ENCODE assay signal across 8 cellular contexts in the genomic region with DNA sequence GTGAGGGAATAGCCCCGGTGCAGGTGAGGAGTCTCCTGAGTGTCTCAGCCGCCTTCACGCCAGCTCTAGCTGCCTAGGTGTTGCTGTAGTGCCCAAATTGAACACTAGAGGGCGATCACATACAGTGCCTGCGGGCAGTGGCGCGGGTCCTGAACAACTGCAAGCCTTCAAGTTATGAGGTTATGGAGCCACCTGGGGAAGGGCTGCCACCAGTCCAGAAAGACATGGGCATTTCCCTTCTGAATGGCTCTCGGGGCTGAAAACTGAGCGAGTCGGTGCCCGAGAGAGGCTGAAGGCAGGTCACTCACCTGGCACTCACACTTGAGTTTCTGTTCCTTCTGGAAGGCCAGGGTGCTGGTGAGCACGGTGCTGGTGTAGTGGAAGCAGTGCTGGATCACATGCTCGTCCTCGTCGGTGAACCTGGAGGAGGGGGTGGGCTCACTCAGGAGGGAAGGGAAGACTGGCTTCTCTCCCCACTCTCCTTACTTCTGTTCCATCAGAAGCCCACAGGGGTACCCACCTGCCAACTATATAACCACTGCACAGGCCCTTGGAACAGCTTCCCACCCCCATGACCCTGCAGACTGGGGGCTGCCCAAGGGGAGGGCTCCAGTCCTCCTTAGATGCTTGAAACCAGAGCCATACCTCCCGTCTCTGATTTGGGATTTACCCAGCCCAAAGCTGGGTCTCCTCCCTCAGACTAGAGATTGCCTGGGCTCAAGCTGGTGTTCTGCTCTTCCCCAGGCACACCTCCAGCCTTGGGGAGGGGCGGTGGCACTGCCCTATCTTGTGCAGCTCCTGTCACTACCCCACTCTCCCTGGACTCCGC.
DNase-seq lines count a peak whose midpoint lies in the region; ATAC-seq, FAIRE-seq and TF ChIP-seq lines count a peak whose summit lies in the region.

No MANE protein-coding gene starts in this region.

- H3K9ac ChIP-seq in KMS-11: no peak overlapping the region

- peak overlapping the region; percentile 80 for H3K4me3 Mint-ChIP-seq in activated T-helper 17 cell treated with anti-CD3 and anti-CD28 coated beads, Interleukin-2, amount 50 U/mL, for 72 hours

- FAIRE-seq in RCC 7860 (lab: Jason Lieb, UNC): no peak

- no peak overlapping the region for H3K27ac Mint-ChIP-seq in activated T-helper 17 cell treated with anti-CD3 and anti-CD28 coated beads, Interleukin-2, amount 50 U/mL, for 72 hours

- TF ChIP-seq CTCF in KMS-11 (conservative IDR thresholded peaks at IDR 0.05; ENCODE audit: low read depth, low read length) (peak; percentile 90), fibroblast of the aortic adventitia (IDR thresholded peaks at IDR 0.05; ENCODE audit: insufficient read depth, low read length) (peak; percentile 84), osteoblast (IDR thresholded peaks at IDR 0.05; ENCODE audit: extremely low read depth, low read depth, low read length) (peak; percentile 92), upper lobe of right lung (IDR thresholded peaks at IDR 0.05) (peak; percentile 94)

- DNase-seq in ELR (ENCODE audit: low read depth) (peak; percentile 70), RCC 7860 (ENCODE audit: low spot score) (peak; percentile 35), fibroblast of the aortic adventitia (ENCODE audit: low read depth) (peak; percentile 64), osteoblast (ENCODE audit: insufficient read length, low spot score, missing footprints) (peak; percentile 98), upper lobe of right lung (no peak)

- H4K20me1 ChIP-seq in KMS-11 (ENCODE audit: insufficient read depth): no peaks in the 10 kb centered on the region
- H4K20me1 ChIP-seq in osteoblast (ENCODE audit: insufficient read depth, low read length): no peaks in the 10 kb centered on the region

- intact Hi-C loops in upper lobe of right lung (cut with DNase I): no loop called here

- H3K9me3 Mint-ChIP-seq in activated T-helper 17 cell treated with anti-CD3 and anti-CD28 coated beads, Interleukin-2, amount 50 U/mL, for 72 hours: no peaks in the 10 kb centered on the region

- H3K36me3 Mint-ChIP-seq in activated T-helper 17 cell treated with anti-CD3 and anti-CD28 coated beads, Interleukin-2, amount 50 U/mL, for 72 hours (ENCODE audit: low read depth): peaks cover 3% of the 10 kb centered on the region

- no peak overlapping the region for H3K27ac ChIP-seq in KMS-11
- H3K27ac ChIP-seq in osteoblast (ENCODE audit: low read depth, low read length): no peak overlapping the region
- H3K27ac ChIP-seq in upper lobe of right lung: no peak overlapping the region

- peak; percentile 79 for ATAC-seq in activated T-helper 17 cell treated with anti-CD3 and anti-CD28 coated beads, Interleukin-2, amount 50 U/mL, for 72 hours (replicated peaks)
- peak; percentile 80 for ATAC-seq in upper lobe of right lung
- ATAC-seq in GM18873 (IDR thresholded peaks at IDR 0.05; ENCODE audit: low FRiP score, unreplicated experiment): no peak

- no peaks in the 10 kb centered on the region for H3K36me3 ChIP-seq in KMS-11 (ENCODE audit: insufficient read depth)
- H3K36me3 ChIP-seq in osteoblast (ENCODE audit: insufficient read depth, low read length): no peaks in the 10 kb centered on the region
- H3K36me3 ChIP-seq in upper lobe of right lung: no peaks in the 10 kb centered on the region

- H3K9me3 ChIP-seq in osteoblast (ENCODE audit: low read depth, low read length) (no peaks in the 10 kb centered on the region), upper lobe of right lung (no peaks in the 10 kb centered on the region)

- H3K4me1 Mint-ChIP-seq in activated T-helper 17 cell treated with anti-CD3 and anti-CD28 coated beads, Interleukin-2, amount 50 U/mL, for 72 hours: peaks cover 12% of the 10 kb centered on the region

- H2AFZ ChIP-seq in KMS-11 (ENCODE audit: low read depth): no peak overlapping the region
- H2AFZ ChIP-seq in osteoblast (ENCODE audit: low read length): no peak overlapping the region

- peaks cover 69% of the 10 kb centered on the region for H3K27me3 ChIP-seq in KMS-11 (ENCODE audit: insufficient read depth, low read depth)
- peaks cover 81% of the 10 kb centered on the region for H3K27me3 ChIP-seq in osteoblast (ENCODE audit: insufficient read depth, low read length)
- H3K27me3 ChIP-seq in upper lobe of right lung: peaks cover 36% of the 10 kb centered on the region

- peaks cover 33% of the 10 kb centered on the region for H3K27me3 Mint-ChIP-seq in activated T-helper 17 cell treated with anti-CD3 and anti-CD28 coated beads, Interleukin-2, amount 50 U/mL, for 72 hours

- H3K4me3 ChIP-seq in KMS-11 (IDR thresholded peaks at IDR 0.05; ENCODE audit: insufficient read depth, low read depth, low read length) (no peak overlapping the region), fibroblast of the aortic adventitia (ENCODE audit: low read depth, low read length) (no peak overlapping the region), osteoblast (ENCODE audit: insufficient read depth, low read length) (no peak overlapping the region), upper lobe of right lung (no peak overlapping the region)

- H3K4me2 ChIP-seq in KMS-11 (no peak overlapping the region), osteoblast (ENCODE audit: insufficient read depth, low read length) (no peak overlapping the region)

- H3K4me1 ChIP-seq in KMS-11 (ENCODE audit: low read depth, poor library complexity, severe bottlenecking): no peaks in the 10 kb centered on the region
- H3K4me1 ChIP-seq in osteoblast (ENCODE audit: insufficient read depth, low read length): no peaks in the 10 kb centered on the region
- H3K4me1 ChIP-seq in upper lobe of right lung: peaks cover 15% of the 10 kb centered on the region

- H3K79me2 ChIP-seq in KMS-11 (ENCODE audit: insufficient read depth, low read depth) (no peaks in the 10 kb centered on the region), osteoblast (ENCODE audit: insufficient read depth, low read length) (no peaks in the 10 kb centered on the region)
